ENCODE assay signal across 17 cellular contexts in the genomic region with DNA sequence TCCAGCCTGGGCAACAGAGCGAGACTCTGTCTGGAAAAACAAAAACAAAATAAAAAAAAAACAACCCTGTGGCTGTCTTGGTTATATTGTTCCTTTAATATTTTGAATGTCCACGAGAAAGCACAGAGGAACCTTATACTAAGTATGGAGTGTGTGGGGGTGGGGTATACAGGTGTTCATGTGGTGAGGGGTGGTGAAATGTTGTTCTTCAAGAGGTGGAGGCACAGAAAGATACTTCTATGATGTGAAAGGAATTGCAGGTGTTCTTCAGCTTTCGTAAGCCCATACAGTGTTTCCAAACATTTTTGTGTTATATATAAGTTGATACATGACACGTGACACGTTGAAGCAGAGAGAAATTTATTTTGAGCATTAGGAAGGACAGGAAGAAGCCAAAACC. TPM values are rescaled to one million over a fixed set of nuclear protein-coding genes. Genes with fewer than 3 reads are reported as not detected.
DNase-seq lines count a peak whose midpoint lies in the region; ATAC-seq and TF ChIP-seq lines count a peak whose summit lies in the region.
"Had no signal": no experiment of that assay in that cellular context is flagged by ENCODE, and none has a peak within 500 bp of the region (broad histone marks: within the 10 kb centered on the region; RNA-seq: fewer than 3 reads in every experiment).

No MANE protein-coding gene starts in this region.

- TF ChIP-seq CTCF in left ventricle myocardium inferior (IDR thresholded peaks at IDR 0.05; ENCODE audit: borderline replicate concordance) (no peak), esophagus squamous epithelium (IDR thresholded peaks at IDR 0.05) (no peak), vagina (IDR thresholded peaks at IDR 0.05) (no peak)

- no peaks in the 10 kb centered on the region for H3K36me3 ChIP-seq in left ventricle myocardium inferior
- H3K36me3 ChIP-seq in esophagus squamous epithelium: peaks cover 0 to 18% (median 0%) of the 10 kb centered on the region in 3 donors
- H3K36me3 ChIP-seq in skeletal muscle tissue (ENCODE audit: control insufficient read depth in 3 of 3, insufficient read depth in 3 of 3, low read length in 3 of 3): no peaks in the 10 kb centered on the region
- H3K36me3 ChIP-seq in vagina: no peaks in the 10 kb centered on the region
- H3K36me3 ChIP-seq: MG63 had no signal

- DNase-seq in left ventricle myocardium inferior (no peak), Right ventricle myocardium superior (no peak), esophagus squamous epithelium (lab: John Stamatoyannopoulos, UW) (no peak), vagina (ENCODE audit: extremely low spot score in 2 of 2) (no peak), erythroblast (lab: John Stamatoyannopoulos, UW) (no peak), HCEC 1CT (no peak), T-helper 2 cell (no peak)
- DNase-seq: COR-L47, DMS153, GOT3, NCI-H1930, NCI-H2171 treated with DMSO at 0.1 percent for 48 hours, NCI-H510A had no signal

- no peak overlapping the region for H3K9ac ChIP-seq in skeletal muscle tissue (ENCODE audit: low read depth in 1 of 3, low read length in 3 of 3)
- H3K9ac ChIP-seq: KMS-11 had no signal

- H3K27ac ChIP-seq in left ventricle myocardium inferior (replicated peaks): peak overlapping the region; percentile 90
- peak overlapping the region in 3 of 4 donors; percentile 75 to 82 (median 78) for H3K27ac ChIP-seq in esophagus squamous epithelium
- H3K27ac ChIP-seq in skeletal muscle tissue (ENCODE audit: low read depth, low read length): peak overlapping the region; percentile 90
- peak overlapping the region; percentile 68 for H3K27ac ChIP-seq in vagina
- H3K27ac ChIP-seq: C4-2B, KMS-11 had no signal

- TF ChIP-seq POLR2A in esophagus squamous epithelium (IDR thresholded peaks at IDR 0.05) (no peak), vagina (IDR thresholded peaks at IDR 0.05) (no peak), erythroblast (IDR thresholded peaks at IDR 0.05; ENCODE audit: low read length) (no peak)

- H3K9me3 ChIP-seq in left ventricle myocardium inferior (replicated peaks) (no peaks in the 10 kb centered on the region), esophagus squamous epithelium (no peaks in the 10 kb centered on the region), skeletal muscle tissue (ENCODE audit: control insufficient read depth in 3 of 3, low read length in 3 of 3) (no peaks in the 10 kb centered on the region), vagina (no peaks in the 10 kb centered on the region)
- H3K9me3 ChIP-seq: MG63 had no signal

- 81 to 84% methylated on average over 4 to 5 of the region's 5 CpGs for WGBS in esophagus squamous epithelium, 2 donors

- no peaks in the 10 kb centered on the region for H3K27me3 ChIP-seq in left ventricle myocardium inferior (ENCODE audit: low read depth)
- no peaks in the 10 kb centered on the region for H3K27me3 ChIP-seq in esophagus squamous epithelium
- no peaks in the 10 kb centered on the region for H3K27me3 ChIP-seq in skeletal muscle tissue (ENCODE audit: control insufficient read depth in 3 of 3, insufficient read depth in 3 of 3, low read length in 3 of 3)
- no peaks in the 10 kb centered on the region for H3K27me3 ChIP-seq in vagina
- H3K27me3 ChIP-seq: MG63 had no signal

- intact Hi-C loops in left ventricle myocardium inferior (cut with micrococcal nuclease): no loop called here
- intact Hi-C loops in Right ventricle myocardium superior (cut with DNase I): no loop called here
- intact Hi-C loops in esophagus squamous epithelium (cut with DNase I): no loop called here
- intact Hi-C loops in vagina (cut with DNase I): loop anchor here (10.0 kb wide), 1 partner anchor 123 kb away; no protein-coding TSS in a partner anchor

- ATAC-seq in Right ventricle myocardium superior (ENCODE audit: poor library complexity): no peak

- H3K4me1 ChIP-seq in left ventricle myocardium inferior (peaks cover 38% of the 10 kb centered on the region), esophagus squamous epithelium (peaks cover 0 to 9% (median 0%) of the 10 kb centered on the region in 3 donors), skeletal muscle tissue (ENCODE audit: control insufficient read depth in 3 of 3, insufficient read depth in 3 of 3, low read length in 3 of 3) (peaks cover 11 to 26% (median 14%) of the 10 kb centered on the region in 3 donors), vagina (peaks cover 10% of the 10 kb centered on the region)

- H3K4me3 ChIP-seq in left ventricle myocardium inferior (no peak overlapping the region), esophagus squamous epithelium (no peak overlapping the region), skeletal muscle tissue (ENCODE audit: low read length in 3 of 3) (no peak overlapping the region), vagina (no peak overlapping the region)
- H3K4me3 ChIP-seq: MG63 had no signal

RNA-seq across cellular contexts. Expression of gene SLC9A6, which starts 46.4 kb away (rescaled TPM):
- total RNA-seq in left ventricle myocardium inferior: 15.6 TPM
- 16.1 TPM for total RNA-seq in Right ventricle myocardium superior
- total RNA-seq in esophagus squamous epithelium: 10 to 100 TPM; 12.8 to 22.0 (median 13.1) TPM
- 12.5 TPM for total RNA-seq in skeletal muscle tissue
- total RNA-seq in vagina: 12.8 TPM

RNA-seq across cellular contexts. Expression of gene MMGT1, which starts 57.8 kb away (rescaled TPM):
- total RNA-seq in left ventricle myocardium inferior (25.3 TPM), Right ventricle myocardium superior (22.1 TPM), esophagus squamous epithelium (10 to 100 TPM; 10.6 to 24.0 (median 18.2) TPM), skeletal muscle tissue (11.0 TPM), vagina (18.9 TPM)
